In the genomic region with DNA sequence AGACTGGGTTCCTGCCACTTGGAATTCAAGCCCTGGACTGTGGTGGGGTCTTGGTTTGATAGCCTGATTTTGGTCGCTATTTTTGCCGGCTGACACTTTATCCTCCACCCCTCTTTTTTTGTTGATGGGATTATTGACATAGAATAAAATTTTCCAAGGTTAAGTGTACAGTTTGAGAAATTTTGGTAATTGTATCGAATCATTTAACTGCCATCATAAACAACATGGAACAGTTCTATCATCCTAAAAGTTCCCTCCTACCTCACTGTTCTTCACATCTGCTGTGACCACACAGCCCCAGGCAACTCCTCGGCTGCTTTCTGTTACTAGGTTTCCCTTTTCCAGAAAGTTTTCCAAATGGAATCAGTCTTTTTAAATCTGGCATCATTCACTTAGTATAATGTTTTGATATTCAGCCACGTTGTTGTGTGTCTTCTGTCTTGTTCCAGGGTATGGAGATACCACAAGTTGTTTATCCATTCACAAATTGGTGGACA, we compare ENCODE assay signal across 1 cellular context.
TF ChIP-seq lines count a peak whose summit lies in the region.

No MANE protein-coding gene starts in this region.

TF ChIP-seq in IMR-90, 13 proteins besides CTCF, POLR2A, EP300 and RAD21 (continued from another document):
- TF ChIP-seq CEBPB (IDR thresholded peaks at IDR 0.05; ENCODE audit: low read depth, low read length) (no peak), SMC3 (IDR thresholded peaks at IDR 0.05; ENCODE audit: low read depth, low read length) (no peak)
